18 cellular contexts compared by ENCODE assay signal in the genomic region with DNA sequence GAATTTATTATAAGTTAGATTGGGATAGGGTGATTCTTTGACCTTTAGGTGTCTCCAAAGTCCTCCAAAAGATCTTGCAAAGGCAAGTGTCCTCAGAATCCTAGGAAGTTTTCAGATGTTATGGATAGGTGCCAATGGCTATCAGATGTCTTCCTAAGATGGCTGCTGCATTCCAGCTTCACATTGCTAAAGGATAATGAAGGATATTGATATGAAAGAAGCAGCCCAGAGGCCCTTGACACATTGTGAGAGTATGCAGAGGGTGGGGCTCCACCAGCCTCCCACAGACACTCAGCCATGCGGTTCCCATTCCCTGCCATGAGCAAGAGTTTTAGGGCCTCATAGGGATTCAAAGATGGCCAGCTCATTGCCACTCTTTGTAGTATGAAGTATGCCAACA. TPM values are rescaled to one million over a fixed set of nuclear protein-coding genes. Genes with fewer than 3 reads are reported as not detected.
DNase-seq lines count a peak whose midpoint lies in the region; ATAC-seq and TF ChIP-seq lines count a peak whose summit lies in the region.
"Had no signal": no experiment of that assay in that cellular context is flagged by ENCODE, and none has a peak within 500 bp of the region (broad histone marks: within the 10 kb centered on the region; RNA-seq: fewer than 3 reads in every experiment).

No MANE protein-coding gene starts in this region.

- H3K4me1 ChIP-seq in GM23248 (ENCODE audit: insufficient read depth) = no peaks in the 10 kb centered on the region
- H3K4me1 ChIP-seq: SJCRH30 had no signal

- ATAC-seq in activated CD8-positive, alpha-beta T cell treated with anti-CD3 and anti-CD28 coated beads for 36 hours = no peak

- H3K4me3 Mint-ChIP-seq in activated CD8-positive, alpha-beta T cell treated with anti-CD3 and anti-CD28 coated beads for 36 hours = no peak overlapping the region

- POLR2A ChIA-PET in AG04449 (lab: Yijun Ruan, JAX) = no interaction called here
- POLR2A ChIA-PET in activated CD8-positive, alpha-beta T cell treated with anti-CD3 and anti-CD28 coated beads for 36 hours (lab: Charles Lee) = no interaction called here

- TF ChIP-seq CTCF in AG04449 (IDR thresholded peaks at IDR 0.05; ENCODE audit: insufficient read depth, low read length, missing control alignments) (no peak), fibroblast of the aortic adventitia (IDR thresholded peaks at IDR 0.05; ENCODE audit: insufficient read depth, low read length) (no peak)
- TF ChIP-seq CTCF in activated CD8-positive, alpha-beta T cell treated with anti-CD3 and anti-CD28 coated beads for 36 hours (IDR thresholded peaks at IDR 0.05) = no peak

- no peak overlapping the region for H3K4me3 ChIP-seq in AG04449 (ENCODE audit: low read depth, low read length)
- H3K4me3 ChIP-seq in GM23248 = no peak overlapping the region
- no peak overlapping the region for H3K4me3 ChIP-seq in fibroblast of the aortic adventitia (ENCODE audit: low read depth, low read length)
- H3K4me3 ChIP-seq: SJCRH30 had no signal

- no peak overlapping the region for H3K27ac Mint-ChIP-seq in activated CD8-positive, alpha-beta T cell treated with anti-CD3 and anti-CD28 coated beads for 36 hours

- peaks cover 9% of the 10 kb centered on the region for H3K27me3 Mint-ChIP-seq in activated CD8-positive, alpha-beta T cell treated with anti-CD3 and anti-CD28 coated beads for 36 hours

- peak; percentile 9 for DNase-seq in AG04449 (ENCODE audit: low read depth, low spot score)
- DNase-seq in GM23248 = peak; percentile 31
- peak; percentile 16 for DNase-seq in NCI-H226
- DNase-seq in fibroblast of the aortic adventitia (ENCODE audit: low read depth) = peak; percentile 4
- no peak for DNase-seq in posterior cingulate gyrus
- no peak for DNase-seq in stimulated activated CD4-positive, alpha-beta T cell treated with anti-CD3 and anti-CD28 coated beads, Interleukin-12 subunit alpha, Interleukin-12 subunit beta, amount 100 ng/mL, for 4 hours
- DNase-seq in activated CD8-positive, alpha-beta T cell treated with anti-CD3 and anti-CD28 coated beads for 36 hours = no peak
- DNase-seq in activated gamma-delta T cell treated with Interleukin-2 at 50 U/mL for 16 hours = no peak
- DNase-seq: 8988T, H7, NCI-H1417, NCI-H2029, NCI-H2171, NCI-H446 treated with DMSO at 0.1 percent for 48 hours, NCI-H748 treated with DMSO at 0.1 percent for 48 hours, SJCRH30 had no signal

- no peaks in the 10 kb centered on the region for H3K9me3 ChIP-seq in GM23248 (ENCODE audit: low read depth)
- H3K9me3 ChIP-seq: SJCRH30 had no signal

- no peaks in the 10 kb centered on the region for H3K9me2 ChIP-seq in GM23248 (ENCODE audit: insufficient read depth)

- no peak overlapping the region for H2AFZ ChIP-seq in GM23248

- intact Hi-C loops in posterior cingulate gyrus (cut with DNase I) = no loop called here
- intact Hi-C loops in activated CD8-positive, alpha-beta T cell treated with anti-CD3 and anti-CD28 coated beads for 36 hours (cut with micrococcal nuclease) = no loop called here

- H3K4me2 ChIP-seq in GM23248 (ENCODE audit: unreplicated experiment) = no peak overlapping the region

- H4K20me1 ChIP-seq in GM23248 (ENCODE audit: insufficient read depth) = no peaks in the 10 kb centered on the region

- no peak overlapping the region for H3K9ac ChIP-seq in GM23248

- peaks cover 10% of the 10 kb centered on the region for H3K9me3 Mint-ChIP-seq in activated CD8-positive, alpha-beta T cell treated with anti-CD3 and anti-CD28 coated beads for 36 hours

- in situ Hi-C loops in GM23248 (cut with MboI) = no loop called here

- no peaks in the 10 kb centered on the region for H3K4me1 Mint-ChIP-seq in activated CD8-positive, alpha-beta T cell treated with anti-CD3 and anti-CD28 coated beads for 36 hours (ENCODE audit: low read depth)

- no peak overlapping the region for H3K27ac ChIP-seq in GM23248
- H3K27ac ChIP-seq: C4-2B, RWPE1, SJCRH30 had no signal

- H3K36me3 Mint-ChIP-seq in activated CD8-positive, alpha-beta T cell treated with anti-CD3 and anti-CD28 coated beads for 36 hours (ENCODE audit: low read depth) = no peaks in the 10 kb centered on the region

- 19 to 31% methylated on average over 1 of the region's 1 CpG for WGBS in GM23248 (ENCODE audit: low coverage in 1 of 2, low lambda C conversion rate in 2 of 2, missing lambda C conversion rate in 2 of 2), 2 experiments

- CTCF ChIA-PET in AG04449 (lab: Yijun Ruan, JAX) = no interaction called here
- CTCF ChIA-PET in activated CD8-positive, alpha-beta T cell treated with anti-CD3 and anti-CD28 coated beads for 36 hours (lab: Charles Lee) = no interaction called here

- H3K36me3 ChIP-seq in GM23248 (ENCODE audit: low read depth) = no peaks in the 10 kb centered on the region
- H3K36me3 ChIP-seq: SJCRH30 had no signal

- H3F3A ChIP-seq in GM23248 (ENCODE audit: insufficient read depth) = no peaks in the 10 kb centered on the region

- H3K27me3 ChIP-seq in GM23248 (replicated peaks; ENCODE audit: insufficient read depth) = no peaks in the 10 kb centered on the region
- H3K27me3 ChIP-seq: SJCRH30 had no signal

- no peaks in the 10 kb centered on the region for H3K79me2 ChIP-seq in GM23248 (ENCODE audit: insufficient read depth)

RNA-seq across cellular contexts. Expression of a gene that starts 22.3 kb away (rescaled TPM):
- 0.65 TPM in 1 of 2 replicates, not detected in the other for total RNA-seq in GM23248 (2014; rRNA removed; shearing (Covaris generic))
- 0.29 and 0.80 TPM in 2 replicates for polyA plus RNA-seq in GM23248 (2016; fragmentation: Nextera tagmentation; extraction: Ambion mirVana)
- total RNA-seq in fibroblast of the aortic adventitia (ENCODE audit: low replicate concordance) = 3.3 TPM in 1 of 2 replicates, not detected in the other
- total RNA-seq in activated CD8-positive, alpha-beta T cell treated with anti-CD3 and anti-CD28 coated beads for 36 hours = not detected
- total RNA-seq: H7, SJCRH30 had no signal

Comparison
In these comparisons a context has a peak if more than half of its experiments do, and no peak if none do; other contexts are left out.
1. DNase-seq: peak in AG04449 (single experiment), GM23248 (single experiment), NCI-H226 (single experiment) and fibroblast of the aortic adventitia (single experiment); none in posterior cingulate gyrus (0 of 10), stimulated activated CD4-positive, alpha-beta T cell treated with anti-CD3 and anti-CD28 coated beads, Interleukin-12 subunit alpha, Interleukin-12 subunit beta, amount 100 ng/mL, for 4 hours (single experiment), activated CD8-positive, alpha-beta T cell treated with anti-CD3 and anti-CD28 coated beads for 36 hours (single experiment) and activated gamma-delta T cell treated with Interleukin-2 at 50 U/mL for 16 hours (single experiment).